2 cellular contexts compared by ENCODE assay signal in genomic region chr11:57762235-57762866, GRCh38.
TF ChIP-seq lines count a peak whose summit lies in the region.

No MANE protein-coding gene starts in this region.

TF ChIP-seq in HEK293, 187 proteins besides CTCF, POLR2A, EP300 and RAD21 (continued from another document):
- TF ChIP-seq PRDM10 (tag by site-specific recombination; IDR thresholded peaks at IDR 0.05) = peak; percentile 59; the same call in 1 of the 2 replicates
- TF ChIP-seq ZNF596 (tag by site-specific recombination; IDR thresholded peaks at IDR 0.05) = 0 out of 2 replicates have a peak, but pooled peaks have one; percentile 7

TF ChIP-seq in WTC11, 78 proteins besides CTCF, POLR2A, EP300 and RAD21 (continued from another document):
- no peak for TF ChIP-seq ZNF232 (CRISPR knock-in tag; IDR thresholded peaks at IDR 0.05)
